ENCODE assay signal across 1 cellular context in genomic region chr9:125744616-125745387, GRCh38.
A peak's percentile ranks its signal among the peaks of the same experiment; 100 is the strongest.
TF ChIP-seq lines count a peak whose summit lies in the region.

No MANE protein-coding gene starts in this region.

TF ChIP-seq in IMR-90, 13 proteins besides CTCF, POLR2A, EP300 and RAD21:
- TF ChIP-seq NFE2L2 (IDR thresholded peaks at IDR 0.05; ENCODE audit: low read depth, low read length) (no peak), MAFK (IDR thresholded peaks at IDR 0.05; ENCODE audit: low read depth, low read length) (0 out of 2 replicates have a peak, but pooled peaks have one; percentile 26), FOS (IDR thresholded peaks at IDR 0.05; ENCODE audit: low read depth, low read length) (peak; percentile 22; the same call in 1 of the 2 replicates)
TF ChIP-seq in IMR-90: peak in this region for 2.
